In the genomic region with DNA sequence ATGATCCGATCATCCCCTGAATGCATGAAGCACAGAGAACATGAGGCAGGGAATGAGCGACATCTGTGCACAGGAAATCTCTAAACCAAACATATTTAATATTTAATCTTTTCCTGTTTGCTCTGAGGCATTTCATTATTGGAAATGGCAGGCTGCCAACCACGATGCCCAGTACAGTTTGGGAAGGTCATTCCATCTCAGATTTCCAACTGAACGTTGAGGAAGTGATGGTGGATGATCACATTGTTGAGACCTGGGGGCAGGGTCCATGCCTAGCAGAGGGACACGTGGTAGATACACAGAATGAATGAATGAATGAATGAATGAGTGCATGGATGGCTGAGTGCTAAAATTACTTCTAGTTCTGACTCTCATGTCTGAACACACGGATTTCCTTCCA, we compare ENCODE assay signal across 1 cellular context.
TF ChIP-seq lines count a peak whose summit lies in the region.

No MANE protein-coding gene starts in this region.

TF ChIP-seq in GM12878, 131 proteins besides CTCF, POLR2A, EP300 and RAD21:
- TF ChIP-seq, protein P1, sequence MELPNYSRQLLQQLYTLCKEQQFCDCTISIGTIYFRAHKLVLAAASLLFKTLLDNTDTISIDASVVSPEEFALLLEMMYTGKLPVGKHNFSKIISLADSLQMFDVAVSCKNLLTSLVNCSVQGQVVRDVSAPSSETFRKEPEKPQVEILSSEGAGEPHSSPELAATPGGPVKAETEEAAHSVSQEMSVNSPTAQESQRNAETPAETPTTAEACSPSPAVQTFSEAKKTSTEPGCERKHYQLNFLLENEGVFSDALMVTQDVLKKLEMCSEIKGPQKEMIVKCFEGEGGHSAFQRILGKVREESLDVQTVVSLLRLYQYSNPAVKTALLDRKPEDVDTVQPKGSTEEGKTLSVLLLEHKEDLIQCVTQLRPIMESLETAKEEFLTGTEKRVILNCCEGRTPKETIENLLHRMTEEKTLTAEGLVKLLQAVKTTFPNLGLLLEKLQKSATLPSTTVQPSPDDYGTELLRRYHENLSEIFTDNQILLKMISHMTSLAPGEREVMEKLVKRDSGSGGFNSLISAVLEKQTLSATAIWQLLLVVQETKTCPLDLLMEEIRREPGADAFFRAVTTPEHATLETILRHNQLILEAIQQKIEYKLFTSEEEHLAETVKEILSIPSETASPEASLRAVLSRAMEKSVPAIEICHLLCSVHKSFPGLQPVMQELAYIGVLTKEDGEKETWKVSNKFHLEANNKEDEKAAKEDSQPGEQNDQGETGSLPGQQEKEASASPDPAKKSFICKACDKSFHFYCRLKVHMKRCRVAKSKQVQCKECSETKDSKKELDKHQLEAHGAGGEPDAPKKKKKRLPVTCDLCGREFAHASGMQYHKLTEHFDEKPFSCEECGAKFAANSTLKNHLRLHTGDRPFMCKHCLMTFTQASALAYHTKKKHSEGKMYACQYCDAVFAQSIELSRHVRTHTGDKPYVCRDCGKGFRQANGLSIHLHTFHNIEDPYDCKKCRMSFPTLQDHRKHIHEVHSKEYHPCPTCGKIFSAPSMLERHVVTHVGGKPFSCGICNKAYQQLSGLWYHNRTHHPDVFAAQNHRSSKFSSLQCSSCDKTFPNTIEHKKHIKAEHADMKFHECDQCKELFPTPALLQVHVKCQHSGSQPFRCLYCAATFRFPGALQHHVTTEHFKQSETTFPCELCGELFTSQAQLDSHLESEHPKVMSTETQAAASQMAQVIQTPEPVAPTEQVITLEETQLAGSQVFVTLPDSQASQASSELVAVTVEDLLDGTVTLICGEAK (IDR thresholded peaks at IDR 0.05; ENCODE audit: borderline replicate concordance), result no peak
- TF ChIP-seq ZNF24 (IDR thresholded peaks at IDR 0.05), result peak; percentile 53; the same call in 1 of the 2 replicates
